In the genomic region with DNA sequence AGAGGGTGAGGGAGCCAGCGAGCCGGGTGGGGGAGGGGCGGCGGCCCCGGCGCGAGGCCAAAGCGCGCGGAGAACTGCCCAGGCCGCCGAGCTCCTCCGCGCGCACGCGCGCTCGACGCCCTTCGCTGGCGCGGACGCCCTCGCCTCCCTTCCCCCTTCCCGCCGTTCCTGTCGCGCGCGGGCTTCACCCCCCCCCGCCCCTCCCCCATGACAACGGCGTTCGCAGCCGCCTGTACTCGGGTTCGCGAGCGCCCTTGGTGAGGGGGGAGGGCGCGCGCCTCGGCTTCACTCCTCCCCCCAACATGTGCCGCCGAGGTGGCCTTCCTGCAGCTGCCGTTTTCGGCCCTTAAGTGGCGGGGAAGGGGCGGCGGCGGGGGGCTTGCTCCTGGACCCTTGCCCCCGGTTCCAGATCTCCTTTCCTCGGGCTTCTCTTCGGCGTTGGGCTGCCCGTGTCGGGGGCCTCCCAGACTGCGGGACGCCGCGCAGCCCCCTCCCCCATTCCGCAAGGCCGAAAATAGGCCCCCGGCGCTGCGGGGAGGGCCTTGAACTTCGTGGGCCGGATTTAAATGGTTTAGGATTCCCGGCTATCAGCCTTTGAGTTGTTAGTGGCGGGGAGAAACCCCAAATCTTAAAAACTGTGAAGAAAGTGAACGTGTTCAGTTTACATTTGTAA, we compare ENCODE assay signal across 1 cellular context.
TF ChIP-seq lines count a peak whose summit lies in the region.

No MANE protein-coding gene starts in this region.

TF ChIP-seq in H1, 55 proteins besides CTCF, POLR2A, EP300 and RAD21:
- TF ChIP-seq POLR2AphosphoS5 (IDR thresholded peaks at IDR 0.05; ENCODE audit: low read depth, low read length) (no peak; the same call in 1 of the 2 replicates), POU5F1 (IDR thresholded peaks at IDR 0.05; ENCODE audit: low read depth, low read length) (no peak), E2F6 (IDR thresholded peaks at IDR 0.05) (peak; percentile 19; the same call in 1 of the 2 replicates), SUZ12 (IDR thresholded peaks at IDR 0.05; ENCODE audit: low read length) (no peak), KDM1A (IDR thresholded peaks at IDR 0.05; ENCODE audit: borderline replicate concordance, low read length) (peak; percentile 41; the same call in 1 of the 2 replicates), ATF2 (IDR thresholded peaks at IDR 0.05; ENCODE audit: low read length) (no peak)
- TF ChIP-seq, protein P1, sequence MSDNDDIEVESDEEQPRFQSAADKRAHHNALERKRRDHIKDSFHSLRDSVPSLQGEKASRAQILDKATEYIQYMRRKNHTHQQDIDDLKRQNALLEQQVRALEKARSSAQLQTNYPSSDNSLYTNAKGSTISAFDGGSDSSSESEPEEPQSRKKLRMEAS (IDR thresholded peaks at IDR 0.05) = peak; percentile 79
TF ChIP-seq in H1: peak in this region for 3.
